8 cellular contexts compared by ENCODE assay signal in the genomic region with DNA sequence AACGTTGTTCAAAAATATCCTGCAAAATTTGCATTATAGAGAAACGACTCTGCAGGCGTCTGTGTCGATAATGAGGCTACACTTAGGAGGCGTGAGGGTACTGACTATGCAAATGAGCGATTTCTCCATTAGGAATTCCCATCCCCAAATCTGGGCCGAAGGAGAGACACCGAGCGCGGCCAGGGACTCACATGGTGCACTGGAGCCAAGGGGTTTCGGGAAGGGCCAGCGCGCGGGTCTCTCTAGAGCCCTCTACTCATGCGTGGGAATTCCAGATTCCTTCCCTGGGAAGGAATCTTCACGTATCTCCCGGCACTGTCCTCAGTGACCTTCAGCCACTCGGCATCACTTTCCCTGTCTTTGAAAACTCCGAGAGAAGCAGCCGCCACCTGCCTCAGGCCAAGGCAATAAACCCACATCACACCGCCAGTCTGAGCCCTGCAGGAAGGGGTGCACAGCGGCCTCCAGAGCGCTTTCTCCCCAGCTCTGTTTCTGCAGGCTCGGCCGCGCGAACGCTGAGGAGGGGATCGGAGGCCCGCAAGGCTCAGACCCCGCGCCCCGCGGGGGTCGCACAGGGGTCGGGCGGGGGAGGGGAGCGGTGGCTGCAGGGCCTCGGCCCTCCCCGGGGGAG. TPM values are rescaled to one million over a fixed set of nuclear protein-coding genes. Genes with fewer than 3 reads are reported as not detected.
A peak's percentile ranks its signal among the peaks of the same experiment; 100 is the strongest.
DNase-seq lines count a peak whose midpoint lies in the region; ATAC-seq and TF ChIP-seq lines count a peak whose summit lies in the region.

No MANE protein-coding gene starts in this region.

- H3K36me3 ChIP-seq in endocrine pancreas (ENCODE audit: control insufficient read depth, insufficient read depth, low read length): no peaks in the 10 kb centered on the region
- H3K36me3 ChIP-seq in mucosa of rectum (ENCODE audit: control insufficient read depth in 2 of 2, insufficient read depth in 2 of 2, low read length in 2 of 2): no peaks in the 10 kb centered on the region

- peak; percentile 39 for DNase-seq in 8988T
- DNase-seq in NCI-H1694 treated with DMSO at 0.1 percent for 48 hours (lab: John Stamatoyannopoulos, UW): peak; percentile 57

- no peaks in the 10 kb centered on the region for H3K9me3 ChIP-seq in endocrine pancreas (ENCODE audit: control insufficient read depth, low read length)
- no peaks in the 10 kb centered on the region for H3K9me3 ChIP-seq in mucosa of rectum (ENCODE audit: control insufficient read depth in 2 of 2, low read length in 2 of 2)

- peaks cover 5% of the 10 kb centered on the region for H3K4me1 ChIP-seq in endocrine pancreas (ENCODE audit: control insufficient read depth, insufficient read depth, low read length)
- peaks cover 7 to 25% of the 10 kb centered on the region in 2 donors for H3K4me1 ChIP-seq in mucosa of rectum (ENCODE audit: control insufficient read depth in 2 of 2, insufficient read depth in 2 of 2, low read length in 2 of 2)

- H3K27me3 ChIP-seq in endocrine pancreas (ENCODE audit: control insufficient read depth, insufficient read depth, low read length): no peaks in the 10 kb centered on the region
- H3K27me3 ChIP-seq in mucosa of rectum (ENCODE audit: control insufficient read depth in 2 of 2, insufficient read depth in 2 of 2, low read length in 2 of 2): no peaks in the 10 kb centered on the region

- H3K4me3 ChIP-seq in endocrine pancreas (ENCODE audit: control insufficient read depth, insufficient read depth, low read length) (peak overlapping the region; percentile 56), mucosa of rectum (ENCODE audit: low read length in 2 of 2) (peak overlapping the region; percentile 91 to 97)

- H3K9ac ChIP-seq in endocrine pancreas (ENCODE audit: control insufficient read depth, insufficient read depth, low read length) (no peak overlapping the region), mucosa of rectum (ENCODE audit: low read depth in 1 of 2, low read length in 2 of 2) (peak overlapping the region; percentile 32 to 67)

- TF ChIP-seq POLR2A in GM18505 (IDR thresholded peaks at IDR 0.05; ENCODE audit: borderline replicate concordance, extremely low read depth, insufficient read depth, insufficient read length): no peak

- H3K27ac ChIP-seq in VCaP (peak overlapping the region; percentile 100), mucosa of rectum (ENCODE audit: low read depth in 2 of 2, low read length in 2 of 2) (peak overlapping the region; percentile 96 to 98), temporal lobe (ENCODE audit: low read depth, low read length) (peak overlapping the region; percentile 84)

- peak; percentile 59 for ATAC-seq in GM18505 (IDR thresholded peaks at IDR 0.05; ENCODE audit: unreplicated experiment)
- peak; percentile 58 for ATAC-seq in HG02938 (IDR thresholded peaks at IDR 0.05; ENCODE audit: unreplicated experiment)

- no peak for TF ChIP-seq CTCF in VCaP (conservative IDR thresholded peaks at IDR 0.05)

RNA-seq across cellular contexts. Expression of a gene that starts 0.7 kb away (rescaled TPM):
- total RNA-seq in temporal lobe: 76.7 TPM

Comparison
In these comparisons a context has a peak if more than half of its experiments do, and no peak if none do; other contexts are left out.
1. Peak in every context shown above with its lines: DNase-seq, ATAC-seq, H3K4me3 ChIP-seq and H3K27ac ChIP-seq.